8 cellular contexts compared by ENCODE assay signal in the genomic region with DNA sequence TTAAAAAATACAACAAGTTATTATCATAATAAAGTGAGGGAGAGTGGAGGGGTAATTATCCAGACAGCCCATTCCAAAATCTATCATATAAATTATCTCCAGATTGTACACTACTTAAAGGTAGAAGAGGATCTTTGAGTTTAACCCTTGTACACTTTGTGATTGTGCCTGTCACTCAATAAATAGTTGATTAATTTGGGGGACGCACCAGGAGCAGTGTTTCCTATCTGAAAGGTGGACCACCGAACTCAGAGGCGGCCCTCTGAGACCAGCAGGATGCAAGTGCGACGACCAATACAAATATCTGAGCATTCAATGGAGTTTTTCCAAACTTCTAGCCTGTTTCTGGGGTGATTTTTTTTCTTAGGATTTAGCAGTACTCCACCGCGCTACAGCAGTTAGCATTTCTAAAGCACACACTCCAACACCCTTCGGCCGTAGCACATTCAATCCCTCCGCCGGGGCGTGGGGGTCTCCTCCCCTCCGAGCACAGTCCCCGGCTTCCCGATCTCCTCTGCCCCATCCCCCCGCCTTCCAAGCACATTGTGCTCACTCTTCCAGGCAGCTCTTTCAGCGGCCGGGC. TPM values are rescaled to one million over a fixed set of nuclear protein-coding genes. Genes with fewer than 3 reads are reported as not detected.
DNase-seq lines count a peak whose midpoint lies in the region; TF ChIP-seq lines count a peak whose summit lies in the region.

No MANE protein-coding gene starts in this region.

- H3K27me3 ChIP-seq in NT2/D1 (ENCODE audit: insufficient read depth, insufficient read length), result no peaks in the 10 kb centered on the region
- peaks cover 0 to 24% of the 10 kb centered on the region in 2 donors for H3K27me3 ChIP-seq in esophagus (ENCODE audit: control insufficient read depth in 1 of 2, insufficient read depth in 2 of 2, low read length in 2 of 2)
- H3K27me3 ChIP-seq in ovary, result no peaks in the 10 kb centered on the region

- H3K9ac ChIP-seq in NT2/D1 (ENCODE audit: insufficient read length, low read depth), result peak overlapping the region; percentile 84

- 2 to 3% methylated on average over 18 of the region's 18 CpGs for WGBS in esophagus, 2 donors
- WGBS in ovary, 3 donors, result 1 to 3% (median 2%) methylated on average over 18 of the region's 18 CpGs

- TF ChIP-seq CTCF in ovary (IDR thresholded peaks at IDR 0.05) (no peak), GM20000 (IDR thresholded peaks at IDR 0.05; ENCODE audit: extremely low read depth, missing control alignments) (no peak)

- H3K9me3 ChIP-seq in NT2/D1 (ENCODE audit: insufficient read depth, low read length) (no peaks in the 10 kb centered on the region), esophagus (ENCODE audit: control insufficient read depth in 2 of 2, insufficient read depth in 1 of 2, low read depth in 1 of 2, low read length in 1 of 2) (no peaks in the 10 kb centered on the region), ovary (peaks cover 0 to 3% of the 10 kb centered on the region in 2 donors)

- H3K4me3 ChIP-seq in NT2/D1 (ENCODE audit: insufficient read length, low read depth) (peak overlapping the region; percentile 65), esophagus (ENCODE audit: low read depth in 1 of 2, low read length in 2 of 2) (peak overlapping the region; percentile 35 to 52), ovary (peak overlapping the region; percentile 44)

- H3K36me3 ChIP-seq in NT2/D1 (ENCODE audit: insufficient read depth, insufficient read length, low read length) (no peaks in the 10 kb centered on the region), esophagus (ENCODE audit: control insufficient read depth in 2 of 2, insufficient read depth in 2 of 2, low read length in 1 of 2) (no peaks in the 10 kb centered on the region), ovary (no peaks in the 10 kb centered on the region)

- no peak for TF ChIP-seq POLR2A in ovary (IDR thresholded peaks at IDR 0.05)

- intact Hi-C loops in ovary (cut with DNase I), result no loop called here

- DNase-seq in DMS114 treated with DMSO at 0.1 percent for 48 hours (lab: John Stamatoyannopoulos, UW; ENCODE audit: unreplicated experiment), result peak; percentile 76
- DNase-seq in NT2/D1 (ENCODE audit: low read depth, low spot score), result no peak
- DNase-seq in ovary, result peak in 2 of 5 donors; percentile 26 to 48
- DNase-seq in GM20000 (ENCODE audit: low spot score), result no peak
- DNase-seq in kidney glomerular epithelial cell (lab: John Stamatoyannopoulos, UW), result no peak
- no peak for DNase-seq in NCI-H1417 (lab: John Stamatoyannopoulos, UW)
- no peak for DNase-seq in activated CD4-positive, alpha-beta T cell treated with anti-CD3 and anti-CD28 coated beads for 48 hours

- TF ChIP-seq EP300 in ovary (IDR thresholded peaks at IDR 0.05), result no peak

- no peaks in the 10 kb centered on the region for H3K4me1 ChIP-seq in NT2/D1 (ENCODE audit: insufficient read depth, insufficient read length)
- H3K4me1 ChIP-seq in esophagus (ENCODE audit: control insufficient read depth in 2 of 2, insufficient read depth in 2 of 2, low read length in 1 of 2), result peaks cover 4 to 8% of the 10 kb centered on the region in 2 donors
- peaks cover 3% of the 10 kb centered on the region for H3K4me1 ChIP-seq in ovary (ENCODE audit: insufficient read depth)

- H3K27ac ChIP-seq in esophagus (ENCODE audit: low read depth in 2 of 2, low read length in 1 of 2) (peak overlapping the region in 1 of 2 donors; percentile 24), ovary (peak overlapping the region in 1 of 2 donors; percentile 89)

RNA-seq across cellular contexts. Expression of a gene that starts 1.0 kb away (rescaled TPM):
- polyA plus RNA-seq in esophagus (under 1 TPM; 0.09 to 0.33 TPM), ovary (1 to 10 TPM in 1 of 2 donors, under 1 TPM in 1; 0.99 to 1.1 TPM)
- 1 to 10 TPM in 5 of 7 donors, under 1 TPM in 2; 0.87 to 6.7 (median 2.6) TPM for total RNA-seq in ovary
